Comparison of ENCODE assay signal across 8 cellular contexts in genomic region chr5:91281409-91281808, GRCh38.
A peak's percentile ranks its signal among the peaks of the same experiment; 100 is the strongest.
DNase-seq lines count a peak whose midpoint lies in the region; ATAC-seq lines count a peak whose summit lies in the region.

No MANE protein-coding gene starts in this region.

- DNase-seq in NCI-H1417 (lab: John Stamatoyannopoulos, UW): peak in 2 of 3 experiments; percentile 45 to 84
- no peak for DNase-seq in NCI-H1417 treated with DMSO at 0.1 percent for 48 hours (lab: John Stamatoyannopoulos, UW)
- DNase-seq in SJCRH30: peak; percentile 20 to 61
- peak; percentile 66 for DNase-seq in fibroblast of the conjunctiva (ENCODE audit: low read depth)
- no peak for DNase-seq in COLO668 (lab: John Stamatoyannopoulos, UW; ENCODE audit: unreplicated experiment)

- H3K9me3 ChIP-seq in SJCRH30 (replicated peaks) (no peaks in the 10 kb centered on the region), skeletal muscle tissue (ENCODE audit: control insufficient read depth in 3 of 3, low read length in 3 of 3) (no peaks in the 10 kb centered on the region)

- H3K27me3 ChIP-seq in SJCRH30 (no peaks in the 10 kb centered on the region), skeletal muscle tissue (ENCODE audit: control insufficient read depth in 3 of 3, insufficient read depth in 3 of 3, low read length in 3 of 3) (no peaks in the 10 kb centered on the region)

- ATAC-seq in HG03095 (IDR thresholded peaks at IDR 0.05; ENCODE audit: unreplicated experiment): no peak
- ATAC-seq in GM21423 (IDR thresholded peaks at IDR 0.05; ENCODE audit: unreplicated experiment): no peak

- peak overlapping the region; percentile 97 for H3K27ac ChIP-seq in SJCRH30
- peak overlapping the region; percentile 91 for H3K27ac ChIP-seq in skeletal muscle tissue (ENCODE audit: low read depth, low read length)

- H3K4me1 ChIP-seq in SJCRH30 (peaks cover 11% of the 10 kb centered on the region), skeletal muscle tissue (ENCODE audit: control insufficient read depth in 3 of 3, insufficient read depth in 3 of 3, low read length in 3 of 3) (peaks cover 4 to 11% (median 10%) of the 10 kb centered on the region in 3 donors)

- H3K4me3 ChIP-seq in SJCRH30: peak overlapping the region; percentile 59
- no peak overlapping the region for H3K4me3 ChIP-seq in skeletal muscle tissue (ENCODE audit: low read length in 3 of 3)

- peak overlapping the region in 1 of 3 donors; percentile 78 for H3K9ac ChIP-seq in skeletal muscle tissue (ENCODE audit: low read depth in 1 of 3, low read length in 3 of 3)

- H3K36me3 ChIP-seq in SJCRH30 (no peaks in the 10 kb centered on the region), skeletal muscle tissue (ENCODE audit: control insufficient read depth in 3 of 3, insufficient read depth in 3 of 3, low read length in 3 of 3) (no peaks in the 10 kb centered on the region)

Comparison
In these comparisons a context has a peak if more than half of its experiments do, and no peak if none do; other contexts are left out.
1. DNase-seq: peak in NCI-H1417 (2 of 3), SJCRH30 (2 of 2) and fibroblast of the conjunctiva (single experiment); none in NCI-H1417 treated with DMSO at 0.1 percent for 48 hours (single experiment) and COLO668 (single experiment).